10 cellular contexts compared by ENCODE assay signal in the genomic region with DNA sequence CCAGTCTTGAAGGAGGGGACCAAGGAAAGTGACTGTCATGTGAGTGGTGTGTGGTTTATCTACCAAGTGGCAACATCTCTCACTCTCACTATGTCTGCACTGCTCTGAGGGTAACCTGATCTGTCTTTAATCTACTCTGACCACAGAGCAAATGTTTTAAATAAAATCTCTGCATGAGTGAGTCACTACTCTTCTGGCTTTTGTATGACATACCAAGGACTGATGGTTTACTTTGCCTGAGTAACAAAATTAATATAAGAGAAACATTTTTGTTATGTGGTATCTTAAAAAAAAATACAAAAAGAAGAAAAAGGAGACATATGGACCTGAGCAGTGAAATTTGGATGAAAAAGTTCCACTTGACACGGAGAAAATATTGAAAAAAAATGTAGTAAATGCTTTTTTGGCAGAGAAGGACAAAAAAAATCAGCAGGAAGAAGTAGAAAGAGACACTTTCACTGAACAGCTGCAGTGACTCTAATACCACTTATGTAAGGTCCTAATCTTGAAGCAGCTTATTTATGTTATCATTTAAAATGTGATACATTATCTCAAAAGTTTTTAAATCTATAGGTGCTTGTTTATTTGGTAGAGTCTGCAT.
A peak's percentile ranks its signal among the peaks of the same experiment; 100 is the strongest.
DNase-seq lines count a peak whose midpoint lies in the region; ATAC-seq and TF ChIP-seq lines count a peak whose summit lies in the region.
"Had no signal": no experiment of that assay in that cellular context is flagged by ENCODE, and none has a peak within 500 bp of the region (broad histone marks: within the 10 kb centered on the region; RNA-seq: fewer than 3 reads in every experiment).

No MANE protein-coding gene starts in this region.

- CTCF ChIA-PET in CD4-positive, alpha-beta memory T cell (lab: Charles Lee; ENCODE audit: partially characterized antibody): no interaction called here

- intact Hi-C loops in CD4-positive, alpha-beta memory T cell (cut with micrococcal nuclease): no loop called here

- no peak overlapping the region for H3K27ac Mint-ChIP-seq in CD4-positive, alpha-beta memory T cell
- H3K27ac Mint-ChIP-seq: activated naive CD4-positive, alpha-beta T cell treated with anti-CD3 and anti-CD28 coated beads, Interleukin-2, amount 10 ng/mL, durations not matched to agents 7 days and 5 days had no signal

- peaks cover 0 to 2% (median 0%) of the 10 kb centered on the region in 8 donors for H3K9me3 Mint-ChIP-seq in CD4-positive, alpha-beta memory T cell
- H3K9me3 Mint-ChIP-seq: activated naive CD4-positive, alpha-beta T cell treated with anti-CD3 and anti-CD28 coated beads, Interleukin-2, amount 10 ng/mL, durations not matched to agents 7 days and 5 days had no signal

- peaks cover 0 to 3% of the 10 kb centered on the region in 2 donors for H3K27me3 Mint-ChIP-seq in CD4-positive, alpha-beta memory T cell
- H3K27me3 Mint-ChIP-seq: activated naive CD4-positive, alpha-beta T cell treated with anti-CD3 and anti-CD28 coated beads, Interleukin-2, amount 10 ng/mL, durations not matched to agents 7 days and 5 days had no signal

- ATAC-seq in esophagus mucosa: peak; percentile 28

- H3K4me1 ChIP-seq in CD4-positive, alpha-beta memory T cell (ENCODE audit: insufficient read depth, low read length): no peaks in the 10 kb centered on the region

- TF ChIP-seq CTCF in retinal pigment epithelial cell (conservative IDR thresholded peaks at IDR 0.05; ENCODE audit: low read depth, low read length): no peak

- no peak overlapping the region for H3K4me3 Mint-ChIP-seq in CD4-positive, alpha-beta memory T cell
- H3K4me3 Mint-ChIP-seq: activated naive CD4-positive, alpha-beta T cell treated with anti-CD3 and anti-CD28 coated beads, Interleukin-2, amount 10 ng/mL, durations not matched to agents 7 days and 5 days had no signal

- no peaks in the 10 kb centered on the region for H3K36me3 Mint-ChIP-seq in CD4-positive, alpha-beta memory T cell
- H3K36me3 Mint-ChIP-seq: activated naive CD4-positive, alpha-beta T cell treated with anti-CD3 and anti-CD28 coated beads, Interleukin-2, amount 10 ng/mL, durations not matched to agents 7 days and 5 days had no signal

- H3K27ac ChIP-seq in CD4-positive, alpha-beta memory T cell (ENCODE audit: low read depth, low read length): no peak overlapping the region

- DNase-seq in GM04503 (ENCODE audit: low read depth) (peak; percentile 74), NCI-H526 (lab: John Stamatoyannopoulos, UW) (peak; percentile 18 to 35), retinal pigment epithelial cell (ENCODE audit: low read depth) (peak; percentile 45), GM19240 (ENCODE audit: insufficient read length, low spot score) (no peak), globus pallidus (ENCODE audit: low spot score) (no peak), NCI-H1436 (lab: John Stamatoyannopoulos, UW) (no peak)
- no peak for DNase-seq in CD4-positive, alpha-beta memory T cell
- DNase-seq: activated naive CD4-positive, alpha-beta T cell treated with anti-CD3 and anti-CD28 coated beads, Interleukin-2, amount 10 ng/mL, durations not matched to agents 7 days and 5 days; heart right ventricle had no signal

- H3K36me3 ChIP-seq in CD4-positive, alpha-beta memory T cell (ENCODE audit: insufficient read depth, low read length): no peaks in the 10 kb centered on the region
- H3K36me3 ChIP-seq: heart right ventricle had no signal

- H3K4me1 Mint-ChIP-seq in CD4-positive, alpha-beta memory T cell: no peaks in the 10 kb centered on the region
- H3K4me1 Mint-ChIP-seq: activated naive CD4-positive, alpha-beta T cell treated with anti-CD3 and anti-CD28 coated beads, Interleukin-2, amount 10 ng/mL, durations not matched to agents 7 days and 5 days had no signal

- no peaks in the 10 kb centered on the region for H3K9me3 ChIP-seq in CD4-positive, alpha-beta memory T cell (ENCODE audit: control insufficient read depth in 1 of 2, low read length in 2 of 2)
- H3K9me3 ChIP-seq: heart right ventricle had no signal

- POLR2A ChIA-PET in CD4-positive, alpha-beta memory T cell (lab: Charles Lee; ENCODE audit: partially characterized antibody): no interaction called here

- no peaks in the 10 kb centered on the region for H3K27me3 ChIP-seq in CD4-positive, alpha-beta memory T cell (ENCODE audit: insufficient read depth, low read length)
- H3K27me3 ChIP-seq: heart right ventricle had no signal

- H3K4me3 ChIP-seq in retinal pigment epithelial cell (ENCODE audit: low read length): no peak overlapping the region
- no peak overlapping the region for H3K4me3 ChIP-seq in CD4-positive, alpha-beta memory T cell (ENCODE audit: low read length in 2 of 2)
- H3K4me3 ChIP-seq: heart right ventricle had no signal

Comparison
In these comparisons a context has a peak if more than half of its experiments do, and no peak if none do; other contexts are left out.
1. DNase-seq: peak in GM04503 (single experiment), NCI-H526 (2 of 2) and retinal pigment epithelial cell (single experiment); none in GM19240 (single experiment), CD4-positive, alpha-beta memory T cell (0 of 5), globus pallidus (single experiment) and NCI-H1436 (single experiment).